1 cellular context compared by ENCODE assay signal in genomic region chr5:178624626-178625546, GRCh38.
TF ChIP-seq lines count a peak whose summit lies in the region.

No MANE protein-coding gene starts in this region.

TF ChIP-seq in HepG2, 621 proteins besides CTCF, POLR2A, EP300 and RAD21:
- peak; percentile 23 for TF ChIP-seq YY1 (IDR thresholded peaks at IDR 0.05; ENCODE audit: insufficient read depth, insufficient replicate concordance, low read depth, low read length)
- TF ChIP-seq ZNF441 (CRISPR knock-in tag; IDR thresholded peaks at IDR 0.05; ENCODE audit: borderline replicate concordance): no peak
- no peak for TF ChIP-seq DMAP1 (CRISPR knock-in tag; IDR thresholded peaks at IDR 0.05)
- no peak for TF ChIP-seq PRMT3 (CRISPR knock-in tag; IDR thresholded peaks at IDR 0.05; ENCODE audit: borderline replicate concordance, low read depth)
- TF ChIP-seq NCOA2 (CRISPR knock-in tag; IDR thresholded peaks at IDR 0.05): no peak
- 0 out of 2 replicates have a peak, but pooled peaks have one; percentile 5 for TF ChIP-seq TFAP4 (IDR thresholded peaks at IDR 0.05; ENCODE audit: borderline replicate concordance, low read depth)
- 0 out of 2 replicates have a peak, but pooled peaks have one; percentile 6 for TF ChIP-seq ZNF775 (CRISPR knock-in tag; IDR thresholded peaks at IDR 0.05; ENCODE audit: borderline replicate concordance)
TF ChIP-seq in HepG2: peak in this region for 3.
